ENCODE assay signal across 23 cellular contexts in genomic region chr11:119424276-119424675, GRCh38. TPM values are rescaled to one million over a fixed set of nuclear protein-coding genes. Genes with fewer than 3 reads are reported as not detected.
A peak's percentile ranks its signal among the peaks of the same experiment; 100 is the strongest.
DNase-seq lines count a peak whose midpoint lies in the region; ATAC-seq and TF ChIP-seq lines count a peak whose summit lies in the region.
"Had no signal": no experiment of that assay in that cellular context is flagged by ENCODE, and none has a peak within 500 bp of the region (broad histone marks: within the 10 kb centered on the region; RNA-seq: fewer than 3 reads in every experiment).

No MANE protein-coding gene starts in this region.

- ATAC-seq in T-helper 17 cell, result no peak
- ATAC-seq: GM12878, HepG2, Right ventricle myocardium inferior had no signal

- H3K9me3 Mint-ChIP-seq in nephron progenitor cell (peaks cover 7% of the 10 kb centered on the region), MCF 10A (ENCODE audit: unreplicated experiment) (no peaks in the 10 kb centered on the region)
- H3K9me3 Mint-ChIP-seq: CD4-positive, alpha-beta T cell had no signal

- POLR2A ChIA-PET in MCF 10A (lab: Yijun Ruan, JAX), result no interaction called here

- H3K27ac ChIP-seq in caudate nucleus (ENCODE audit: low read depth, low read length), result peak overlapping the region; percentile 52
- H3K27ac ChIP-seq: BLaER1, HL-60, SJSA1 had no signal

- H3K27ac Mint-ChIP-seq in T-helper 17 cell (no peak overlapping the region), nephron progenitor cell (no peak overlapping the region), MCF 10A (ENCODE audit: low read depth, unreplicated experiment) (no peak overlapping the region)
- H3K27ac Mint-ChIP-seq: CD4-positive, alpha-beta T cell had no signal

- H3K4me1 Mint-ChIP-seq in T-helper 17 cell (peaks cover 27% of the 10 kb centered on the region), nephron progenitor cell (peaks cover 46% of the 10 kb centered on the region), MCF 10A (ENCODE audit: insufficient read depth, unreplicated experiment) (peaks cover 16% of the 10 kb centered on the region)

- DNase-seq in T-helper 17 cell (no peak), caudate nucleus (lab: John Stamatoyannopoulos, UW) (peak in 3 of 61 donors; percentile 26 to 49 (median 33)), nephron progenitor cell (no peak), superior temporal gyrus (ENCODE audit: extremely low spot score) (peak; percentile 39), Kasumi-1 (lab: John Stamatoyannopoulos, UW) (no peak), MCF 10A (ENCODE audit: unreplicated experiment) (no peak), NOMO-1 treated with DMSO at 0.1 percent for 48 hours (lab: John Stamatoyannopoulos, UW; ENCODE audit: unreplicated experiment) (no peak)
- no peak for DNase-seq in stimulated activated CD4-positive, alpha-beta T cell treated with anti-CD3 and anti-CD28 coated beads, Interleukin-12 subunit alpha, Interleukin-12 subunit beta, amount 100 ng/mL, for 4 hours
- DNase-seq: CD4-positive, alpha-beta T cell; COR-L47; DMS 273 treated with DMSO at 0.1 percent for 48 hours; DMS79 treated with DMSO at 0.1 percent for 48 hours; KBM-7; NCI-H1105 treated with DMSO at 0.1 percent for 48 hours; NCI-H187; NCI-H446 had no signal

- intact Hi-C loops in MCF 10A (cut with micrococcal nuclease), result no loop called here

- H3K9me3 ChIP-seq in T-helper 17 cell (ENCODE audit: control insufficient read depth, low read length, poor library complexity, severe bottlenecking), result no peaks in the 10 kb centered on the region
- H3K9me3 ChIP-seq: HAP-1, SJSA1 had no signal

- TF ChIP-seq CTCF in nephron progenitor cell (IDR thresholded peaks at IDR 0.05), result no peak
- TF ChIP-seq CTCF in MCF 10A (IDR thresholded peaks at IDR 0.05; ENCODE audit: unreplicated experiment), result no peak

- H3K27me3 Mint-ChIP-seq in T-helper 17 cell, result peaks cover 65% of the 10 kb centered on the region
- peaks cover 42% of the 10 kb centered on the region for H3K27me3 Mint-ChIP-seq in nephron progenitor cell (ENCODE audit: low read depth, poor library complexity)
- peaks cover 12% of the 10 kb centered on the region for H3K27me3 Mint-ChIP-seq in MCF 10A (ENCODE audit: insufficient read depth, unreplicated experiment)

- BruUV-seq in MCF 10A (replicated peaks; lab: Mats Ljungman, UMichigan), result no TSS peak

- CTCF ChIA-PET in MCF 10A (lab: Yijun Ruan, JAX), result no interaction called here

- H3K4me3 Mint-ChIP-seq in T-helper 17 cell, result peak overlapping the region; percentile 78
- peak overlapping the region; percentile 57 for H3K4me3 Mint-ChIP-seq in nephron progenitor cell
- H3K4me3 Mint-ChIP-seq in MCF 10A (ENCODE audit: unreplicated experiment), result no peak overlapping the region

- peaks cover 3% of the 10 kb centered on the region for H3K36me3 Mint-ChIP-seq in T-helper 17 cell (ENCODE audit: low read depth)
- peaks cover 8% of the 10 kb centered on the region for H3K36me3 Mint-ChIP-seq in nephron progenitor cell (ENCODE audit: low read depth)
- H3K36me3 Mint-ChIP-seq in MCF 10A (ENCODE audit: insufficient read depth, unreplicated experiment), result no peaks in the 10 kb centered on the region

RNA-seq across cellular contexts. Expression of gene THY1, which starts 1.3 kb away (rescaled TPM):
- total RNA-seq in T-helper 17 cell (under 1 TPM in 1 of 2 donors, not detected in 1; 0.20 TPM), MCF 10A (2022) (not detected in 2 replicates)
- total RNA-seq: CD4-positive, alpha-beta T cell; HepG2 had no signal

RNA-seq across cellular contexts. Expression of gene USP2, which starts 42.8 kb away (rescaled TPM):
- total RNA-seq in T-helper 17 cell (1 to 10 TPM; 1.7 to 5.2 TPM), MCF 10A (2022) (0.14 and 0.54 TPM in 2 replicates)
